In genomic region chr7:156857757-156858156, GRCh38 we compare ENCODE assay signal across 8 cellular contexts.
"Had no signal": no experiment of that assay in that cellular context is flagged by ENCODE, and none has a peak within 500 bp of the region (broad histone marks: within the 10 kb centered on the region; RNA-seq: fewer than 3 reads in every experiment).

No MANE protein-coding gene starts in this region.

- H3K4me3 ChIP-seq: GM23338 had no signal

- DNase-seq: H9, HCEC 1CT, Kasumi-1, KG1 had no signal

- H3K4me2 ChIP-seq: GM23338 had no signal

- ATAC-seq: GM23338 had no signal

- H2AFZ ChIP-seq: GM23338 had no signal

- FAIRE-seq: H1, H54, HTR-8/SVneo had no signal
